In the genomic region with DNA sequence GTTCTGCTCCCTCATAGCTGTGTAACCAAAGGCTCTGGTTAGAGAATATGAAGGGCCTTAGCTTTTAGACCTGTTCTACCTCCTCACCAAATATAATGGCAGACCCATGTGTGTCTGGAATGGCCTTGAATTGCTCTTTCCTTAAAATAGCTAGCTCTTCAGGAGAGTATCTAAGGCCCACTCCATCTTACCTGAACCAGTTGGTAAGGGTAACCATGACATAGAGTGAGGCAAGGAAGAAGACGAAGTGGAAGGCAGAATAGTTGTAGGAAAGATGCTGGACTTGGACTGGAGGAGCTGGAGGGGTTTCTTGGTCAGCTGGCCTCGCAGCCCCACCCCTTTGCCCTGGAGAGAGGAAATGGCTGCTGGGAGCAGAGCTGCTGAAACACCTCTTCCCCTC, we compare ENCODE assay signal across 16 cellular contexts. TPM values are rescaled to one million over a fixed set of nuclear protein-coding genes. Genes with fewer than 3 reads are reported as not detected.
DNase-seq lines count a peak whose midpoint lies in the region; ATAC-seq, FAIRE-seq and TF ChIP-seq lines count a peak whose summit lies in the region.
"Had no signal": no experiment of that assay in that cellular context is flagged by ENCODE, and none has a peak within 500 bp of the region (broad histone marks: within the 10 kb centered on the region; RNA-seq: fewer than 3 reads in every experiment).

No MANE protein-coding gene starts in this region.

- TF ChIP-seq POLR2A in esophagus squamous epithelium (IDR thresholded peaks at IDR 0.05), result no peak

- TF ChIP-seq RAD21 in SK-N-SH (IDR thresholded peaks at IDR 0.05; ENCODE audit: low read length), result no peak

- H3K36me3 ChIP-seq in SK-N-SH (replicated peaks in 1 of 2; ENCODE audit: control insufficient read depth in 1 of 2, insufficient read depth in 2 of 2, low read length in 1 of 2) (peaks cover 43 to 46% of the 10 kb centered on the region in 2 experiments), esophagus squamous epithelium (peaks cover 32 to 64% (median 33%) of the 10 kb centered on the region in 3 donors), smooth muscle cell (ENCODE audit: low read depth) (no peaks in the 10 kb centered on the region)

- peaks cover 20 to 26% of the 10 kb centered on the region in 2 experiments; a peak in 3 of 4 replicates for H3K4me1 ChIP-seq in SK-N-SH (ENCODE audit: control insufficient read depth in 1 of 2, insufficient read depth in 2 of 2, low read depth in 1 of 2, low read length in 1 of 2)
- H3K4me1 ChIP-seq in esophagus squamous epithelium, result peaks cover 37 to 79% (median 40%) of the 10 kb centered on the region in 3 donors
- H3K4me1 ChIP-seq in smooth muscle cell (ENCODE audit: low read depth), result peaks cover 33% of the 10 kb centered on the region

- no peak for ATAC-seq in SK-N-SH treated with all-trans-retinoic acid at 6 μM for 48 hours
- no peak for ATAC-seq in T-cell (replicated peaks in 1 of 4)
- no peak for ATAC-seq in sciatic nerve
- ATAC-seq: activated T-cell treated with anti-CD3 and anti-CD28 coated beads, Interleukin-2, amount 50 U/mL, for 4 hours; stimulated activated memory B cell treated with anti-CD40 and anti-IgM and Interleukin-4, amounts not matched to agents 10 μg/mL and 1 μg/mL and 100 μg/mL, for 72 hours had no signal

- no peak for TF ChIP-seq CTCF in SK-N-SH (IDR thresholded peaks at IDR 0.05)
- TF ChIP-seq CTCF in esophagus squamous epithelium (IDR thresholded peaks at IDR 0.05), result no peak
- TF ChIP-seq CTCF in smooth muscle cell (IDR thresholded peaks at IDR 0.05; ENCODE audit: borderline replicate concordance, insufficient read depth, poor library complexity, severe bottlenecking), result no peak
- TF ChIP-seq CTCF in progenitor cell of endocrine pancreas (IDR thresholded peaks at IDR 0.05; ENCODE audit: unreplicated experiment), result no peak

- intact Hi-C loops in esophagus squamous epithelium (cut with DNase I) (no loop called here), sciatic nerve (cut with DNase I) (no loop called here)

- H3K79me2 ChIP-seq in SK-N-SH (ENCODE audit: insufficient read depth), result peaks cover 38% of the 10 kb centered on the region
- peaks cover 38% of the 10 kb centered on the region for H3K79me2 ChIP-seq in smooth muscle cell (ENCODE audit: low read depth)

- POLR2A ChIA-PET in SK-N-SH (lab: Yijun Ruan, JAX) (no interaction called here), T-cell (lab: Charles Lee) (interaction anchor here (0.6 to 1.1 kb wide), 3 partner anchors 18 to 43 kb away, joined by 3 to 4 read pairs (median 3); no protein-coding TSS in a partner anchor)

- H3K4me2 ChIP-seq in SK-N-SH (peak overlapping the region; percentile 99; the same call in 1 of the 2 replicates), smooth muscle cell (peak overlapping the region; percentile 98)

- no peaks in the 10 kb centered on the region for H3K9me3 ChIP-seq in SK-N-SH
- no peaks in the 10 kb centered on the region for H3K9me3 ChIP-seq in esophagus squamous epithelium
- no peaks in the 10 kb centered on the region for H3K9me3 ChIP-seq in smooth muscle cell (replicated peaks; ENCODE audit: low read depth)

- H2AFZ ChIP-seq in SK-N-SH (ENCODE audit: low read depth) (no peak overlapping the region), smooth muscle cell (ENCODE audit: low read depth) (no peak overlapping the region)

- H3K27me3 Mint-ChIP-seq in T-cell (no peaks in the 10 kb centered on the region), progenitor cell of endocrine pancreas (no peaks in the 10 kb centered on the region)
- H3K27me3 Mint-ChIP-seq: stimulated activated memory B cell treated with anti-CD40 and anti-IgM and Interleukin-4, amounts not matched to agents 10 μg/mL and 1 μg/mL and 100 μg/mL, for 72 hours had no signal

- CTCF ChIA-PET in SK-N-SH (lab: Yijun Ruan, JAX) (interaction anchor here (4.1 kb wide), 1 partner anchor 26 kb away, joined by 14 read pairs; no protein-coding TSS in a partner anchor), T-cell (lab: Charles Lee) (interaction anchor here in 1 of 2 donors (0.6 to 0.8 kb wide), 2 partner anchors 30 to 982 kb away, joined by 3 to 4 read pairs; no protein-coding TSS in a partner anchor)

- DNase-seq in SK-N-SH (no peak), T-cell (no peak), esophagus squamous epithelium (lab: John Stamatoyannopoulos, UW) (no peak), smooth muscle cell (lab: John Stamatoyannopoulos, UW; ENCODE audit: unreplicated experiment) (no peak), sciatic nerve (ENCODE audit: low spot score) (no peak), progenitor cell of endocrine pancreas (ENCODE audit: low spot score, unreplicated experiment) (no peak), urothelium cell line (ENCODE audit: low spot score) (no peak)
- DNase-seq: 8988T; activated T-cell treated with anti-CD3 and anti-CD28 coated beads, Interleukin-2, amount 50 U/mL, for 4 hours; cerebellar nuclear complex; NCI-H226 had no signal

- H3K4me3 Mint-ChIP-seq in T-cell, result no peak overlapping the region
- H3K4me3 Mint-ChIP-seq in progenitor cell of endocrine pancreas (ENCODE audit: low read depth), result no peak overlapping the region

- 93% methylated on average over 2 of the region's 2 CpGs for WGBS in SK-N-SH (ENCODE audit: low lambda C conversion rate)
- WGBS in esophagus squamous epithelium, 2 donors, result 84 to 100% methylated on average over 2 of the region's 2 CpGs
- WGBS in smooth muscle cell (ENCODE audit: low lambda C conversion rate), result 100% methylated on average over 2 of the region's 2 CpGs

- H3F3A ChIP-seq in SK-N-SH (replicated peaks; ENCODE audit: insufficient read depth) (peaks cover 46% of the 10 kb centered on the region), smooth muscle cell (ENCODE audit: low read depth) (peaks cover 50% of the 10 kb centered on the region)

- no peak for FAIRE-seq in urothelium cell line (lab: Jason Lieb, UNC)
- FAIRE-seq: GM12892, keratinocyte had no signal

- H3K27me3 ChIP-seq in SK-N-SH (ENCODE audit: insufficient read depth) (no peaks in the 10 kb centered on the region), esophagus squamous epithelium (no peaks in the 10 kb centered on the region), smooth muscle cell (ENCODE audit: low read depth) (no peaks in the 10 kb centered on the region)

- H3K36me3 Mint-ChIP-seq in T-cell (peaks cover 51% of the 10 kb centered on the region), progenitor cell of endocrine pancreas (ENCODE audit: insufficient read depth) (peaks cover 19% of the 10 kb centered on the region)

- H3K9ac ChIP-seq in SK-N-SH (no peak overlapping the region), smooth muscle cell (ENCODE audit: low read depth) (no peak overlapping the region)

- H4K20me1 ChIP-seq in SK-N-SH (ENCODE audit: insufficient read depth) (peaks cover 28% of the 10 kb centered on the region), smooth muscle cell (ENCODE audit: low read depth) (peaks cover 58% of the 10 kb centered on the region)

- H3K27ac Mint-ChIP-seq in T-cell (peak overlapping the region; percentile 12 to 66), progenitor cell of endocrine pancreas (no peak overlapping the region)
- H3K27ac Mint-ChIP-seq: stimulated activated memory B cell treated with anti-CD40 and anti-IgM and Interleukin-4, amounts not matched to agents 10 μg/mL and 1 μg/mL and 100 μg/mL, for 72 hours had no signal

- TF ChIP-seq EP300 in SK-N-SH (IDR thresholded peaks at IDR 0.05; ENCODE audit: borderline replicate concordance in 1 of 2, low read depth in 1 of 2, low read length in 1 of 2), result no peak

- H3K27ac ChIP-seq in SK-N-SH (ENCODE audit: low read depth in 2 of 2, low read length in 1 of 2) (0 out of 4 replicates have a peak overlapping the region, but pooled peaks of 1 of the 2 experiments have one; percentile 4), esophagus squamous epithelium (peak overlapping the region in 3 of 4 donors; percentile 21 to 98 (median 96)), smooth muscle cell (ENCODE audit: low read depth) (peak overlapping the region; percentile 97)

- H3K4me1 Mint-ChIP-seq in T-cell (peaks cover 58 to 69% (median 67%) of the 10 kb centered on the region in 3 donors), progenitor cell of endocrine pancreas (ENCODE audit: low read depth) (peaks cover 26% of the 10 kb centered on the region)

- H3K4me3 ChIP-seq in SK-N-SH (ENCODE audit: low read depth in 2 of 2, low read length in 1 of 2), result peak overlapping the region in 1 of 2 experiments; percentile 99; a peak in 1 of 4 replicates
- no peak overlapping the region for H3K4me3 ChIP-seq in esophagus squamous epithelium
- no peak overlapping the region for H3K4me3 ChIP-seq in smooth muscle cell

- H3K9me3 Mint-ChIP-seq in T-cell (no peaks in the 10 kb centered on the region), progenitor cell of endocrine pancreas (ENCODE audit: low read depth) (no peaks in the 10 kb centered on the region)
- H3K9me3 Mint-ChIP-seq: activated T-cell treated with anti-CD3 and anti-CD28 coated beads, Interleukin-2, amount 50 U/mL, for 4 hours; stimulated activated memory B cell treated with anti-CD40 and anti-IgM and Interleukin-4, amounts not matched to agents 10 μg/mL and 1 μg/mL and 100 μg/mL, for 72 hours had no signal

- no peaks in the 10 kb centered on the region for H3K9me2 ChIP-seq in SK-N-SH

RNA-seq across cellular contexts. Expression of gene SERF2, which starts 3.1 kb away (rescaled TPM):
- 935 and 1,369 TPM in 2 replicates for polyA plus RNA-seq in SK-N-SH (2012; rRNA removed)
- 948 and 1,077 TPM in 2 replicates for polyA plus RNA-seq in SK-N-SH (2012; cell fraction: cytosol; rRNA removed)
- 611 and 1,260 TPM in 2 replicates for polyA plus RNA-seq in SK-N-SH (2012; cell fraction: nucleus; rRNA removed)
- total RNA-seq in T-cell, result 100 to 1,000 TPM; 397 to 586 (median 532) TPM
- 100 to 1,000 TPM; 520 to 903 (median 765) TPM for total RNA-seq in esophagus squamous epithelium
- 1,247 and 1,277 TPM in 2 replicates for total RNA-seq in smooth muscle cell
- 2,168 and 2,420 TPM in 2 replicates for polyA plus RNA-seq in smooth muscle cell
- 656 TPM for total RNA-seq in sciatic nerve
- 597 and 612 TPM in 2 replicates for total RNA-seq in progenitor cell of endocrine pancreas

RNA-seq across cellular contexts. Expression of gene SERINC4, which starts 4.8 kb away (rescaled TPM):
- polyA plus RNA-seq in SK-N-SH (2012; rRNA removed), result 0.05 TPM in 1 of 2 replicates, not detected in the other
- 0.04 and 0.05 TPM in 2 replicates for polyA plus RNA-seq in SK-N-SH (2012; cell fraction: cytosol; rRNA removed)
- polyA plus RNA-seq in SK-N-SH (2012; cell fraction: nucleus; rRNA removed), result 0.24 and 0.29 TPM in 2 replicates
- under 1 TPM in 3 of 5 donors, not detected in 2; 0.20 to 0.32 (median 0.26) TPM for total RNA-seq in T-cell
- under 1 TPM in 1 of 4 donors, not detected in 3; 0.19 TPM for total RNA-seq in esophagus squamous epithelium
- not detected in 2 replicates for total RNA-seq in smooth muscle cell
- 0.17 TPM in 1 of 2 replicates, not detected in the other for polyA plus RNA-seq in smooth muscle cell
- total RNA-seq in sciatic nerve, result 0.31 TPM
- total RNA-seq in progenitor cell of endocrine pancreas, result 0.33 and 0.36 TPM in 2 replicates
- total RNA-seq: RPMI7951 had no signal

RNA-seq across cellular contexts. Expression of gene HYPK, which starts 5.2 kb away (rescaled TPM):
- polyA plus RNA-seq in SK-N-SH (2012; rRNA removed) (8.9 and 11.5 TPM in 2 replicates), smooth muscle cell (7.3 and 20.2 TPM in 2 replicates)
- 13.5 and 25.3 TPM in 2 replicates for polyA plus RNA-seq in SK-N-SH (2012; cell fraction: cytosol; rRNA removed)
- 18.5 and 26.1 TPM in 2 replicates for polyA plus RNA-seq in SK-N-SH (2012; cell fraction: nucleus; rRNA removed)
- total RNA-seq in T-cell (10 to 100 TPM; 19.2 to 23.6 (median 21.8) TPM), esophagus squamous epithelium (1 to 10 TPM; 2.0 to 9.3 (median 5.8) TPM), smooth muscle cell (14.6 and 14.7 TPM in 2 replicates), sciatic nerve (13.6 TPM), progenitor cell of endocrine pancreas (14.6 and 20.0 TPM in 2 replicates)

RNA-seq across cellular contexts. Expression of gene ELL3, which starts 18.4 kb away (rescaled TPM):
- polyA plus RNA-seq in SK-N-SH (2012; rRNA removed) (0.67 and 0.89 TPM in 2 replicates), smooth muscle cell (0.25 and 3.2 TPM in 2 replicates)
- 0.63 and 0.64 TPM in 2 replicates for polyA plus RNA-seq in SK-N-SH (2012; cell fraction: cytosol; rRNA removed)
- 2.2 and 3.7 TPM in 2 replicates for polyA plus RNA-seq in SK-N-SH (2012; cell fraction: nucleus; rRNA removed)
- total RNA-seq in T-cell (1 to 10 TPM in 4 of 5 donors, under 1 TPM in 1; 0.80 to 6.5 (median 2.2) TPM), esophagus squamous epithelium (10 to 100 TPM; 16.9 to 40.4 (median 29.9) TPM), smooth muscle cell (1.1 and 3.7 TPM in 2 replicates), sciatic nerve (5.6 TPM), progenitor cell of endocrine pancreas (2.1 and 3.8 TPM in 2 replicates)

RNA-seq across cellular contexts. Expression of gene MFAP1, which starts 29.3 kb away (rescaled TPM):
- 16.5 and 18.4 TPM in 2 replicates for polyA plus RNA-seq in SK-N-SH (2012; rRNA removed)
- polyA plus RNA-seq in SK-N-SH (2012; cell fraction: cytosol; rRNA removed), result 22.0 and 28.5 TPM in 2 replicates
- polyA plus RNA-seq in SK-N-SH (2012; cell fraction: nucleus; rRNA removed), result 7.9 and 15.1 TPM in 2 replicates
- 10 to 100 TPM in 4 of 5 donors, 1 to 10 TPM in 1; 9.6 to 22.1 (median 21.0) TPM for total RNA-seq in T-cell
- 10 to 100 TPM; 14.5 to 21.6 (median 18.4) TPM for total RNA-seq in esophagus squamous epithelium
- 34.9 and 43.3 TPM in 2 replicates for total RNA-seq in smooth muscle cell
- 37.9 and 41.2 TPM in 2 replicates for polyA plus RNA-seq in smooth muscle cell
- total RNA-seq in sciatic nerve, result 17.3 TPM
- 37.9 and 38.2 TPM in 2 replicates for total RNA-seq in progenitor cell of endocrine pancreas
